Comparison of ENCODE assay signal across 1 cellular context in genomic region chr19:55659822-55660221, GRCh38.
TF ChIP-seq lines count a peak whose summit lies in the region.

No MANE protein-coding gene starts in this region.

TF ChIP-seq in GM23338, 12 proteins besides CTCF, POLR2A, EP300 and RAD21:
- no peak for TF ChIP-seq ZNF462 (CRISPR knock-in tag; IDR thresholded peaks at IDR 0.05)
- no peak for TF ChIP-seq NANOG (IDR thresholded peaks at IDR 0.05; ENCODE audit: borderline replicate concordance)
